16 cellular contexts compared by ENCODE assay signal in genomic region chr3:129795596-129795995, GRCh38.
A peak's percentile ranks its signal among the peaks of the same experiment; 100 is the strongest.
DNase-seq lines count a peak whose midpoint lies in the region; ATAC-seq, FAIRE-seq and TF ChIP-seq lines count a peak whose summit lies in the region.
"Had no signal": no experiment of that assay in that cellular context is flagged by ENCODE, and none has a peak within 500 bp of the region (broad histone marks: within the 10 kb centered on the region; RNA-seq: fewer than 3 reads in every experiment).

No MANE protein-coding gene starts in this region.

- H3K27me3 Mint-ChIP-seq in nephron (ENCODE audit: low read depth): no peaks in the 10 kb centered on the region
- no peaks in the 10 kb centered on the region for H3K27me3 Mint-ChIP-seq in activated T-cell treated with anti-CD3 and anti-CD28 coated beads, Interleukin-2, amount 50 U/mL, for 4 hours (ENCODE audit: low read depth)
- H3K27me3 Mint-ChIP-seq: activated naive CD8-positive, alpha-beta T cell had no signal

- TF ChIP-seq POLR2A in GM12891 (IDR thresholded peaks at IDR 0.05; ENCODE audit: low read depth, low read length): no peak

- no TSS peak for BruUV-seq in PC-9 (replicated peaks; lab: Mats Ljungman, UMichigan)

- H3K9me3 ChIP-seq in PC-9 (ENCODE audit: insufficient read depth, low read depth): no peaks in the 10 kb centered on the region
- H3K9me3 ChIP-seq: BLaER1 treated with 17β-estradiol and CSF1 and Interleukin-3, amounts not matched to agents 10 nM and 100 nM; spleen; vagina had no signal

- H3F3A ChIP-seq in PC-9 (ENCODE audit: insufficient read depth, low read depth): peaks cover 53% of the 10 kb centered on the region

- intact Hi-C loops in PC-9 (cut with micrococcal nuclease; ENCODE audit: unreplicated experiment): loop anchor here (1.0 kb wide), 3 partner anchors 34 to 144 kb away; no protein-coding TSS in a partner anchor

- peaks cover 4% of the 10 kb centered on the region for H3K36me3 Mint-ChIP-seq in nephron (ENCODE audit: low read depth)
- H3K36me3 Mint-ChIP-seq in activated T-cell treated with anti-CD3 and anti-CD28 coated beads, Interleukin-2, amount 50 U/mL, for 4 hours (ENCODE audit: insufficient read depth): no peaks in the 10 kb centered on the region
- H3K36me3 Mint-ChIP-seq: activated naive CD8-positive, alpha-beta T cell; natural killer cell had no signal

- DNase-seq in GM12891 (ENCODE audit: insufficient read length, low spot score) (no peak), PC-9 (peak; percentile 48 to 84), epithelial cell of esophagus (ENCODE audit: low read depth) (peak; percentile 96), KBM-7 (no peak), NCI-H1417 treated with DMSO at 0.1 percent for 48 hours (lab: John Stamatoyannopoulos, UW) (no peak), cortex of kidney (lab: John Stamatoyannopoulos, UW) (no peak)
- DNase-seq in activated T-cell treated with anti-CD3 and anti-CD28 coated beads, Interleukin-2, amount 50 U/mL, for 4 hours: no peak
- DNase-seq: HCEC 1CT, MV-4-11, natural killer cell, spleen had no signal

- peaks cover 35% of the 10 kb centered on the region for H3K4me1 Mint-ChIP-seq in nephron
- H3K4me1 Mint-ChIP-seq in activated T-cell treated with anti-CD3 and anti-CD28 coated beads, Interleukin-2, amount 50 U/mL, for 4 hours (ENCODE audit: low read depth): peaks cover 15% of the 10 kb centered on the region

- peak; percentile 62 for FAIRE-seq in GM12891 (lab: Jason Lieb, UNC)

- peaks cover 35% of the 10 kb centered on the region for H3K4me1 ChIP-seq in PC-9 (replicated peaks; ENCODE audit: insufficient read depth)

- H3K27me3 ChIP-seq in PC-9 (ENCODE audit: insufficient read depth, low read depth): no peaks in the 10 kb centered on the region
- H3K27me3 ChIP-seq: BLaER1 treated with 17β-estradiol and CSF1 and Interleukin-3, amounts not matched to agents 10 nM and 100 nM; spleen; vagina had no signal

- in situ Hi-C loops in KBM-7 (cut with MboI; ENCODE audit: low pct_unique_long_range_greater_than_20kb, low sequenced_read_pairs): no loop called here

- H3K4me3 ChIP-seq in PC-9: peak overlapping the region; percentile 96; the same call in 1 of the 2 replicates
- no peak overlapping the region for H3K4me3 ChIP-seq in epithelial cell of esophagus (ENCODE audit: low read length)
- H3K4me3 ChIP-seq: BLaER1 treated with 17β-estradiol and CSF1 and Interleukin-3, amounts not matched to agents 10 nM and 100 nM; vagina had no signal

- POLR2A ChIA-PET in PC-9 (lab: Charles Lee; ENCODE audit: unreplicated experiment): interaction anchor here (0.6 kb wide), 1 partner anchor 131 kb away, joined by 5 read pairs; no protein-coding TSS in a partner anchor

- H3K27ac ChIP-seq in PC-9: peak overlapping the region; percentile 100
- H3K27ac ChIP-seq: BLaER1 treated with 17β-estradiol and CSF1 and Interleukin-3, amounts not matched to agents 10 nM and 100 nM; vagina had no signal

- no peaks in the 10 kb centered on the region for H3K9me3 Mint-ChIP-seq in nephron
- no peaks in the 10 kb centered on the region for H3K9me3 Mint-ChIP-seq in activated T-cell treated with anti-CD3 and anti-CD28 coated beads, Interleukin-2, amount 50 U/mL, for 4 hours
- H3K9me3 Mint-ChIP-seq: natural killer cell; T-helper 2 cell treated with Interferon-gamma antibody and Interleukin-4, amounts not matched to agents 5 μg/mL and 100 μg/mL, for 36 hours had no signal

- TF ChIP-seq CTCF in PC-9 (conservative IDR thresholded peaks at IDR 0.05): no peak
- TF ChIP-seq CTCF in epithelial cell of esophagus (IDR thresholded peaks at IDR 0.05; ENCODE audit: insufficient read depth, low read depth, low read length, missing control alignments): no peak
- no peak for TF ChIP-seq CTCF in nephron (IDR thresholded peaks at IDR 0.05; ENCODE audit: unreplicated experiment in 3 of 3)

- H4K20me1 ChIP-seq in PC-9 (ENCODE audit: insufficient read depth): peaks cover 8% of the 10 kb centered on the region; the same call in 1 of the 2 replicates

- H3K9me2 ChIP-seq in PC-9 (ENCODE audit: insufficient read depth): no peaks in the 10 kb centered on the region

- H3K79me2 ChIP-seq in PC-9 (ENCODE audit: low read depth): peaks cover 58% of the 10 kb centered on the region

- no peak overlapping the region for H3K4me3 Mint-ChIP-seq in nephron
- H3K4me3 Mint-ChIP-seq in activated T-cell treated with anti-CD3 and anti-CD28 coated beads, Interleukin-2, amount 50 U/mL, for 4 hours: no peak overlapping the region
- H3K4me3 Mint-ChIP-seq: natural killer cell; T-helper 2 cell treated with Interferon-gamma antibody and Interleukin-4, amounts not matched to agents 5 μg/mL and 100 μg/mL, for 36 hours had no signal

- peak overlapping the region; percentile 97 for H3K4me2 ChIP-seq in PC-9

- ATAC-seq in activated T-cell treated with anti-CD3 and anti-CD28 coated beads, Interleukin-2, amount 50 U/mL, for 4 hours: no peak

- CTCF ChIA-PET in PC-9 (lab: Charles Lee): interaction anchor here (0.6 kb wide), 1 partner anchor 129 kb away, joined by 3 read pairs; no protein-coding TSS in a partner anchor

- H3K27ac Mint-ChIP-seq in nephron: peak overlapping the region; percentile 59 to 95 (median 89)
- H3K27ac Mint-ChIP-seq: activated naive CD8-positive, alpha-beta T cell; T-helper 2 cell treated with Interferon-gamma antibody and Interleukin-4, amounts not matched to agents 5 μg/mL and 100 μg/mL, for 36 hours had no signal

- H2AFZ ChIP-seq in PC-9: no peak overlapping the region

- H3K36me3 ChIP-seq in PC-9 (ENCODE audit: low read depth): no peaks in the 10 kb centered on the region
- H3K36me3 ChIP-seq: spleen, vagina had no signal

TF ChIP-seq in GM12891, 5 proteins besides CTCF, POLR2A, EP300 and RAD21:
- TF ChIP-seq TAF1 (IDR thresholded peaks at IDR 0.05; ENCODE audit: low read depth, low read length) (no peak), POLR2AphosphoS5 (IDR thresholded peaks at IDR 0.05; ENCODE audit: low read depth, low read length) (no peak), PAX5 (IDR thresholded peaks at IDR 0.05; ENCODE audit: insufficient read depth, low read length, severe bottlenecking) (no peak), SPI1 (IDR thresholded peaks at IDR 0.05; ENCODE audit: low read depth, low read length) (no peak), POU2F2 (IDR thresholded peaks at IDR 0.05; ENCODE audit: low read depth, low read length) (no peak)
TF ChIP-seq in GM12891: peak in this region for 0.

Comparison
In these comparisons a context has a peak if more than half of its experiments do, and no peak if none do; other contexts are left out.
1. DNase-seq: peak in PC-9 (2 of 2) and epithelial cell of esophagus (single experiment); none in GM12891 (single experiment), activated T-cell treated with anti-CD3 and anti-CD28 coated beads, Interleukin-2, amount 50 U/mL, for 4 hours (single experiment), KBM-7 (single experiment), NCI-H1417 treated with DMSO at 0.1 percent for 48 hours (single experiment) and cortex of kidney (single experiment).